Comparison of ENCODE assay signal across 1 cellular context in genomic region chr1:8294170-8294697, GRCh38.
TF ChIP-seq lines count a peak whose summit lies in the region.

No MANE protein-coding gene starts in this region.

TF ChIP-seq in HEK293, 187 proteins besides CTCF, POLR2A, EP300 and RAD21:
- TF ChIP-seq ZNF274 (IDR thresholded peaks at IDR 0.05; ENCODE audit: low read length): no peak
- no peak for TF ChIP-seq ZNF274 (tag by site-specific recombination; IDR thresholded peaks at IDR 0.05; ENCODE audit: borderline replicate concordance)
- peak; percentile 37; the same call in 1 of the 2 replicates for TF ChIP-seq EGR2 (tag by site-specific recombination; IDR thresholded peaks at IDR 0.05; ENCODE audit: low read depth)
- TF ChIP-seq ZFHX2 (tag by site-specific recombination; conservative IDR thresholded peaks at IDR 0.05): peak; percentile 53
- no peak for TF ChIP-seq ZFP41 (tag by site-specific recombination; IDR thresholded peaks at IDR 0.05; ENCODE audit: borderline replicate concordance)
